ENCODE assay signal across 1 cellular context in the genomic region with DNA sequence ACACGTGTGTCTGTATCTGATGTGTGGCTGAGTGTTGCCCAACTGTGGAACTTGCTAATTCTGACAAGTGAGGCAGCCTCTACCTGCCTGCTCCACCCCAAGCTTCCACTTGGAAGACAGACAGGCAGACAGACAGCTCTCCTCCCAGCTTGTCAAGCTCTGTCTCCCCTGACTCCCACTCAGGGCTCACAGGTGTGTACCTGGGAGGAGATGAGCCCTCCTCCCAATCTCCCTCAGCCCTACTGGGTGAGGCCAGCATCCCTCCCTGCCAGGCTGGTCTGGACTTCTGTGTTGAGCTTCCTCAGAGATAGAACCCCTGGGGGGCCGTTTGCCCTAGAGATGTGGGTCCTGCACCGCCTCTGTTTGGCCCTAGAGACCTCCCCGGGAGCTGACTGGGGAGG.
TF ChIP-seq lines count a peak whose summit lies in the region.

No MANE protein-coding gene starts in this region.

TF ChIP-seq in IMR-90, 13 proteins besides CTCF, POLR2A, EP300 and RAD21:
- TF ChIP-seq CHD1 (IDR thresholded peaks at IDR 0.05; ENCODE audit: low read depth, low read length) (no peak), CEBPB (IDR thresholded peaks at IDR 0.05; ENCODE audit: low read depth, low read length) (no peak), MAZ (IDR thresholded peaks at IDR 0.05; ENCODE audit: borderline replicate concordance, low read depth, low read length) (no peak), SMC3 (IDR thresholded peaks at IDR 0.05; ENCODE audit: low read depth, low read length) (no peak), MAFK (IDR thresholded peaks at IDR 0.05; ENCODE audit: low read depth, low read length) (no peak), NFE2L2 (IDR thresholded peaks at IDR 0.05; ENCODE audit: low read depth, low read length) (no peak), RCOR1 (IDR thresholded peaks at IDR 0.05; ENCODE audit: insufficient replicate concordance, low read length) (no peak), MXI1 (IDR thresholded peaks at IDR 0.05; ENCODE audit: borderline replicate concordance, low read depth, low read length) (no peak), FOS (IDR thresholded peaks at IDR 0.05; ENCODE audit: low read depth, low read length) (no peak), BHLHE40 (IDR thresholded peaks at IDR 0.05; ENCODE audit: low read depth, low read length) (no peak)
- TF ChIP-seq, protein P1, sequence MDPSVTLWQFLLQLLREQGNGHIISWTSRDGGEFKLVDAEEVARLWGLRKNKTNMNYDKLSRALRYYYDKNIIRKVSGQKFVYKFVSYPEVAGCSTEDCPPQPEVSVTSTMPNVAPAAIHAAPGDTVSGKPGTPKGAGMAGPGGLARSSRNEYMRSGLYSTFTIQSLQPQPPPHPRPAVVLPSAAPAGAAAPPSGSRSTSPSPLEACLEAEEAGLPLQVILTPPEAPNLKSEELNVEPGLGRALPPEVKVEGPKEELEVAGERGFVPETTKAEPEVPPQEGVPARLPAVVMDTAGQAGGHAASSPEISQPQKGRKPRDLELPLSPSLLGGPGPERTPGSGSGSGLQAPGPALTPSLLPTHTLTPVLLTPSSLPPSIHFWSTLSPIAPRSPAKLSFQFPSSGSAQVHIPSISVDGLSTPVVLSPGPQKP (IDR thresholded peaks at IDR 0.05; ENCODE audit: borderline replicate concordance, low read depth, low read length): no peak
